ENCODE assay signal across 10 cellular contexts in the genomic region with DNA sequence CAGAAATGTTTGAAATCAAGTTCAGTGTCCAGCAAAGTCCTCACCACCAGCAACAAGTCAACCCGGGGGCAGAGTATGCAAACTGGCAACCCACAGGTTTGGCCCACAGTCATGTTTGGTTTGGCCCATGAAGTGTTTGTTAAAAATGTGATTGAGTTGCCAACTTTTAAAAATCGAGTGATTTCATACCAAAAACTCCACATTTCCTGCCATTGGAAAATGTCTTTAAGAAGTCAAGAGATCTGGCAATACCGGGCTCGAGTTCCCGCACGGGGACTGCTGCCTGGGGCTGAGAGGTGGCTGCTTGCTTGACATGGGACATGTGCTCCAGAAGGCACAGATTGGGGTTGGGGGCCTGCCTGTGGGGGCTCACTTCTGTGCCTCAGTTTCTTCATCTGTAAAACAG. TPM values are rescaled to one million over a fixed set of nuclear protein-coding genes. Genes with fewer than 3 reads are reported as not detected.
DNase-seq lines count a peak whose midpoint lies in the region; ATAC-seq, FAIRE-seq and TF ChIP-seq lines count a peak whose summit lies in the region.
"Had no signal": no experiment of that assay in that cellular context is flagged by ENCODE, and none has a peak within 500 bp of the region (broad histone marks: within the 10 kb centered on the region; RNA-seq: fewer than 3 reads in every experiment).

No MANE protein-coding gene starts in this region.

- CTCF ChIA-PET in naive thymus-derived CD4-positive, alpha-beta T cell (lab: Charles Lee): no interaction called here

- peak; percentile 79 to 85 (median 83) for ATAC-seq in right lobe of liver
- no peak for ATAC-seq in naive thymus-derived CD4-positive, alpha-beta T cell
- ATAC-seq: esophagus mucosa had no signal

- H3K4me3 Mint-ChIP-seq in naive thymus-derived CD4-positive, alpha-beta T cell: no peak overlapping the region
- H3K4me3 Mint-ChIP-seq: activated CD4-positive, alpha-beta T cell treated with anti-CD3 and anti-CD28 coated beads, Interleukin-2, amount 10 ng/mL, durations not matched to agents 7 days and 5 days had no signal

- H3K27me3 Mint-ChIP-seq in naive thymus-derived CD4-positive, alpha-beta T cell: no peaks in the 10 kb centered on the region
- H3K27me3 Mint-ChIP-seq: activated CD4-positive, alpha-beta T cell treated with anti-CD3 and anti-CD28 coated beads, Interleukin-2, amount 10 ng/mL, durations not matched to agents 7 days and 5 days had no signal

- peaks cover 20 to 61% (median 36%) of the 10 kb centered on the region in 7 donors for H3K4me1 Mint-ChIP-seq in naive thymus-derived CD4-positive, alpha-beta T cell

- H3K4me1 ChIP-seq in right lobe of liver: peaks cover 0 to 20% (median 9%) of the 10 kb centered on the region in 4 donors
- H3K4me1 ChIP-seq in naive thymus-derived CD4-positive, alpha-beta T cell (ENCODE audit: control insufficient read depth in 2 of 2, insufficient read depth in 2 of 2, low read length in 2 of 2): peaks cover 8 to 46% of the 10 kb centered on the region in 2 donors

- no peak overlapping the region for H3K4me3 ChIP-seq in right lobe of liver
- no peak overlapping the region for H3K4me3 ChIP-seq in naive thymus-derived CD4-positive, alpha-beta T cell (ENCODE audit: low read length)

- peak overlapping the region in 2 of 3 donors; percentile 42 to 49 for H3K27ac ChIP-seq in right lobe of liver
- no peak overlapping the region for H3K27ac ChIP-seq in naive thymus-derived CD4-positive, alpha-beta T cell (ENCODE audit: low read depth, low read length)

- TF ChIP-seq CTCF in right lobe of liver (IDR thresholded peaks at IDR 0.05) (no peak), D721Med (IDR thresholded peaks at IDR 0.05; ENCODE audit: insufficient read depth, missing control alignments) (no peak)

- POLR2A ChIA-PET in naive thymus-derived CD4-positive, alpha-beta T cell (lab: Charles Lee): no interaction called here

- H3K9me3 Mint-ChIP-seq in naive thymus-derived CD4-positive, alpha-beta T cell: peaks cover 0 to 1% (median 0%) of the 10 kb centered on the region in 11 donors
- H3K9me3 Mint-ChIP-seq: activated CD4-positive, alpha-beta T cell treated with anti-CD3 and anti-CD28 coated beads, Interleukin-2, amount 10 ng/mL, durations not matched to agents 7 days and 5 days had no signal

- WGBS in right lobe of liver (ENCODE audit: insufficient coverage, low coverage, low lambda C conversion rate, missing lambda C conversion rate): 31% methylated on average over 6 of the region's 6 CpGs

- H3K27me3 ChIP-seq in right lobe of liver: no peaks in the 10 kb centered on the region
- H3K27me3 ChIP-seq in naive thymus-derived CD4-positive, alpha-beta T cell (ENCODE audit: control insufficient read depth in 2 of 2, insufficient read depth in 2 of 2, low read length in 2 of 2): no peaks in the 10 kb centered on the region

- intact Hi-C loops in right lobe of liver (cut with DNase I) (no loop called here), posterior vena cava (cut with DNase I) (no loop called here)
- intact Hi-C loops in naive thymus-derived CD4-positive, alpha-beta T cell (cut with micrococcal nuclease): no loop called here

- FAIRE-seq in GM19239 (lab: Jason Lieb, UNC) (peak; percentile 33), D721Med (lab: Jason Lieb, UNC) (no peak)

- H3K36me3 ChIP-seq in right lobe of liver: no peaks in the 10 kb centered on the region
- no peaks in the 10 kb centered on the region for H3K36me3 ChIP-seq in naive thymus-derived CD4-positive, alpha-beta T cell (ENCODE audit: control insufficient read depth in 2 of 3, insufficient read depth in 3 of 3, low read length in 3 of 3)

- H3K9me3 ChIP-seq in right lobe of liver: no peaks in the 10 kb centered on the region
- H3K9me3 ChIP-seq in naive thymus-derived CD4-positive, alpha-beta T cell (ENCODE audit: control insufficient read depth in 2 of 3, low read length in 3 of 3): no peaks in the 10 kb centered on the region

- H3K27ac Mint-ChIP-seq in naive thymus-derived CD4-positive, alpha-beta T cell: no peak overlapping the region
- H3K27ac Mint-ChIP-seq: activated CD4-positive, alpha-beta T cell treated with anti-CD3 and anti-CD28 coated beads, Interleukin-2, amount 10 ng/mL, durations not matched to agents 7 days and 5 days had no signal

- DNase-seq in AG08395 (ENCODE audit: low spot score): peak; percentile 70
- no peak for DNase-seq in GM19239 (ENCODE audit: insufficient read length, low spot score)
- DNase-seq in astrocyte of the hippocampus (ENCODE audit: low read depth, low spot score): peak; percentile 89
- peak; percentile 49 to 81 (median 71) for DNase-seq in right lobe of liver
- no peak for DNase-seq in naive thymus-derived CD4-positive, alpha-beta T cell
- no peak for DNase-seq in NK-92 (lab: John Stamatoyannopoulos, UW; ENCODE audit: unreplicated experiment)
- no peak for DNase-seq in D721Med (ENCODE audit: insufficient read length, low spot score)
- DNase-seq in posterior vena cava (ENCODE audit: low spot score): no peak
- DNase-seq: activated CD4-positive, alpha-beta T cell treated with anti-CD3 and anti-CD28 coated beads, Interleukin-2, amount 10 ng/mL, durations not matched to agents 7 days and 5 days had no signal

- no peak for TF ChIP-seq POLR2A in right lobe of liver (IDR thresholded peaks at IDR 0.05)

- H3K36me3 Mint-ChIP-seq in naive thymus-derived CD4-positive, alpha-beta T cell: peaks cover 0 to 18% (median 6%) of the 10 kb centered on the region in 5 donors

RNA-seq across cellular contexts. Expression of gene PREX1, which starts 36.1 kb away (rescaled TPM):
- total RNA-seq in right lobe of liver (10 to 100 TPM in 2 of 6 experiments, 1 to 10 TPM in 4; 4.4 to 11.1 (median 8.7) TPM), posterior vena cava (10 to 100 TPM; 16.9 to 22.0 TPM)
- total RNA-seq in naive thymus-derived CD4-positive, alpha-beta T cell: 100 to 1,000 TPM in 2 of 5 experiments, 10 to 100 TPM in 3; 42.0 to 143 (median 53.8) TPM
- 1 to 10 TPM; 2.9 to 6.2 TPM for polyA plus RNA-seq in naive thymus-derived CD4-positive, alpha-beta T cell

Comparison
In these comparisons a context has a peak if more than half of its experiments do, and no peak if none do; other contexts are left out.
1. DNase-seq: peak in AG08395 (single experiment), astrocyte of the hippocampus (single experiment) and right lobe of liver (3 of 3); none in GM19239 (single experiment), naive thymus-derived CD4-positive, alpha-beta T cell (0 of 9), NK-92 (single experiment), D721Med (single experiment) and posterior vena cava (single experiment).